Comparison of ENCODE assay signal across 20 cellular contexts in genomic region chr7:128921866-128922440, GRCh38. TPM values are rescaled to one million over a fixed set of nuclear protein-coding genes. Genes with fewer than 3 reads are reported as not detected.
DNase-seq lines count a peak whose midpoint lies in the region; ATAC-seq, FAIRE-seq and TF ChIP-seq lines count a peak whose summit lies in the region.
"Had no signal": no experiment of that assay in that cellular context is flagged by ENCODE, and none has a peak within 500 bp of the region (broad histone marks: within the 10 kb centered on the region; RNA-seq: fewer than 3 reads in every experiment).

No MANE protein-coding gene starts in this region.

- no peak overlapping the region for H2AFZ ChIP-seq in H1 (ENCODE audit: low read length)

- no peaks in the 10 kb centered on the region for H3K23me2 ChIP-seq in H1 (ENCODE audit: low read depth, low read length)

- no peak overlapping the region for H3K56ac ChIP-seq in H1 (replicated peaks; ENCODE audit: insufficient read length, low read depth, low read length)

- H3K79me1 ChIP-seq in H1 (ENCODE audit: low read depth, low read length) = no peaks in the 10 kb centered on the region

- no peak overlapping the region for H3K4me2 ChIP-seq in H1 (ENCODE audit: insufficient read depth in 1 of 2, low read depth in 2 of 2, low read length in 2 of 2)

- H4K20me1 ChIP-seq in H1 (replicated peaks in 1 of 2; ENCODE audit: control insufficient read depth in 1 of 2, insufficient read depth in 2 of 2, low read length in 2 of 2) = peaks cover 0 to 1% of the 10 kb centered on the region in 2 experiments

- no peak overlapping the region for H2BK12ac ChIP-seq in H1 (ENCODE audit: low read depth, low read length)

- H2BK120ac ChIP-seq in H1 (replicated peaks; ENCODE audit: low read depth, low read length) = no peak overlapping the region

- H3K14ac ChIP-seq in H1 (ENCODE audit: insufficient read length) = no peak overlapping the region

- TF ChIP-seq POLR2A in H1 (IDR thresholded peaks at IDR 0.05; ENCODE audit: control extremely low read depth in 1 of 2, low read depth in 2 of 2, low read length in 2 of 2) = no peak
- no peak for TF ChIP-seq POLR2A in spleen (IDR thresholded peaks at IDR 0.05)

- no peak overlapping the region for H3K18ac ChIP-seq in H1 (ENCODE audit: extremely low read depth, low read length)

- no peak for FAIRE-seq in H1 (lab: Jason Lieb, UNC)
- FAIRE-seq: GM12878, HepG2 had no signal

- no peak overlapping the region for H3K27ac ChIP-seq in H1 (ENCODE audit: low read depth, low read length)
- no peak overlapping the region for H3K27ac ChIP-seq in spleen

- no peaks in the 10 kb centered on the region for H3K36me3 ChIP-seq in H7 (replicated peaks; ENCODE audit: control insufficient read depth, insufficient read depth, low read length)
- no peaks in the 10 kb centered on the region for H3K36me3 ChIP-seq in H1 (ENCODE audit: control insufficient read depth in 2 of 4, insufficient read depth in 4 of 4, low read length in 3 of 4)
- H3K36me3 ChIP-seq in spleen = no peaks in the 10 kb centered on the region
- H3K36me3 ChIP-seq: MG63 had no signal

- H4K8ac ChIP-seq in H1 (ENCODE audit: extremely low read depth, insufficient read depth, low read length) = no peak overlapping the region

- no peaks in the 10 kb centered on the region for H3K4me1 Mint-ChIP-seq in activated T-cell treated with anti-CD3 and anti-CD28 coated beads, Interleukin-2, amount 50 U/mL, for 72 hours (ENCODE audit: low read depth)

- DNase-seq in activated T-cell treated with anti-CD3 and anti-CD28 coated beads, Interleukin-2, amount 50 U/mL, for 1 hour = peak; percentile 2
- DNase-seq in activated T-cell treated with anti-CD3 and anti-CD28 coated beads, Interleukin-2, amount 50 U/mL, for 72 hours = no peak
- DNase-seq in H7 (peak; percentile 75), H1 (ENCODE audit: low read depth in 1 of 2, low spot score in 2 of 2) (peak in 1 of 2 experiments; percentile 44), spleen (peak; percentile 41)
- DNase-seq: Calu3; CD4-positive, alpha-beta T cell; DMS79; MG63; NCI-H1092 treated with DMSO at 0.1 percent for 48 hours; NCI-H1694; NCI-H446 treated with DMSO at 0.1 percent for 48 hours; NCI-H748 treated with DMSO at 0.1 percent for 48 hours; SIG-M5 had no signal

- TF ChIP-seq CTCF in H1 (IDR thresholded peaks at IDR 0.05; ENCODE audit: control extremely low read depth in 1 of 3, insufficient read depth in 1 of 3, low read depth in 1 of 3, low read length in 3 of 3) (no peak), spleen (IDR thresholded peaks at IDR 0.05 in 8 of 11, conservative IDR thresholded peaks at IDR 0.05 in 3 of 11) (no peak)

- H2BK20ac ChIP-seq in H1 (ENCODE audit: low read length) = 0 out of 2 replicates have a peak overlapping the region, but pooled peaks have one; percentile 32

- no peak overlapping the region for H2AK5ac ChIP-seq in H1 (ENCODE audit: low read depth, low read length)

- no peak for TF ChIP-seq RAD21 in H1 (IDR thresholded peaks at IDR 0.05 in 1 of 2, conservative IDR thresholded peaks at IDR 0.05 in 1 of 2; ENCODE audit: low read depth in 2 of 2, low read length in 2 of 2)

- no peak overlapping the region for H3K4me3 ChIP-seq in H7 (ENCODE audit: insufficient read depth, low read depth, low read length)
- no peak overlapping the region for H3K4me3 ChIP-seq in H1 (ENCODE audit: extremely low read depth in 1 of 4, insufficient read depth in 2 of 4, low read depth in 3 of 4, low read length in 4 of 4)
- H3K4me3 ChIP-seq in spleen = no peak overlapping the region
- H3K4me3 ChIP-seq: GM12878, MG63 had no signal

- H3K9me3 ChIP-seq in H1 (ENCODE audit: insufficient read depth in 2 of 2, low read depth in 1 of 2, low read length in 1 of 2) (no peaks in the 10 kb centered on the region), spleen (no peaks in the 10 kb centered on the region)
- H3K9me3 ChIP-seq: MG63 had no signal

- H3K9me3 Mint-ChIP-seq in activated T-cell treated with anti-CD3 and anti-CD28 coated beads, Interleukin-2, amount 50 U/mL, for 72 hours = no peaks in the 10 kb centered on the region
- H3K9me3 Mint-ChIP-seq: CD4-positive, alpha-beta T cell had no signal

- no peak overlapping the region for H4K91ac ChIP-seq in H1 (replicated peaks; ENCODE audit: insufficient read length, low read length)

- intact Hi-C loops in spleen (cut with DNase I; ENCODE audit: low total_unique reads) = no loop called here

- H3K79me2 ChIP-seq in H1 (ENCODE audit: control insufficient read depth in 1 of 2, insufficient read depth in 2 of 2, low read length in 2 of 2) = no peaks in the 10 kb centered on the region

- H3K9ac ChIP-seq in H1 (replicated peaks in 1 of 4; ENCODE audit: extremely low read depth in 1 of 4, low read depth in 3 of 4, low read length in 3 of 4) = no peak overlapping the region

- H3K4me3 Mint-ChIP-seq in activated T-cell treated with anti-CD3 and anti-CD28 coated beads, Interleukin-2, amount 50 U/mL, for 72 hours = no peak overlapping the region
- H3K4me3 Mint-ChIP-seq: CD4-positive, alpha-beta T cell had no signal

- no peak overlapping the region for H4K5ac ChIP-seq in H1 (ENCODE audit: insufficient read length, low read depth, low read length)

- ATAC-seq in activated T-cell treated with anti-CD3 and anti-CD28 coated beads, Interleukin-2, amount 50 U/mL, for 72 hours (replicated peaks in 1 of 2) = no peak
- ATAC-seq in HG02588 (IDR thresholded peaks at IDR 0.05; ENCODE audit: unreplicated experiment) (no peak), HG03442 (IDR thresholded peaks at IDR 0.05; ENCODE audit: unreplicated experiment) (no peak)
- ATAC-seq: GM12878, Panc1 had no signal

- H3K27ac Mint-ChIP-seq in activated T-cell treated with anti-CD3 and anti-CD28 coated beads, Interleukin-2, amount 50 U/mL, for 72 hours = no peak overlapping the region
- H3K27ac Mint-ChIP-seq: CD4-positive, alpha-beta T cell had no signal

- CTCF ChIA-PET in H1 (lab: Charles Lee; ENCODE audit: partially characterized antibody) = interaction anchor here (0.7 to 4.5 kb wide), 17 partner anchors 8 to 461 kb away, joined by 3 to 32 read pairs (median 4); partner anchors contain the start of gene IRF5

- H3K4ac ChIP-seq in H1 (replicated peaks; ENCODE audit: insufficient read length, low read depth, low read length) = no peak overlapping the region

- no peak overlapping the region for H3K23ac ChIP-seq in H1 (ENCODE audit: insufficient read length)

- no peaks in the 10 kb centered on the region for H3K36me3 Mint-ChIP-seq in activated T-cell treated with anti-CD3 and anti-CD28 coated beads, Interleukin-2, amount 50 U/mL, for 72 hours (ENCODE audit: insufficient read depth in 2 of 2)

- no peak overlapping the region for H2BK15ac ChIP-seq in H1 (ENCODE audit: low read length)

- no peak overlapping the region for H2BK5ac ChIP-seq in H1 (ENCODE audit: low read depth, low read length)

- H3K4me1 ChIP-seq in H1 (replicated peaks in 1 of 4; ENCODE audit: control insufficient read depth in 3 of 4, insufficient read depth in 4 of 4, low read length in 3 of 4) (peaks cover 2 to 3% (median 2%) of the 10 kb centered on the region in 4 experiments; a peak in 3 of 7 replicates), spleen (no peaks in the 10 kb centered on the region)

- H3K27me3 ChIP-seq in H7 (ENCODE audit: control insufficient read depth, insufficient read depth, low read length) = peaks cover 1% of the 10 kb centered on the region; the same call in 1 of the 2 replicates
- peaks cover 2 to 7% (median 6%) of the 10 kb centered on the region in 4 experiments; a peak in 6 of 7 replicates for H3K27me3 ChIP-seq in H1 (replicated peaks in 1 of 4; ENCODE audit: control insufficient read depth in 3 of 4, extremely low read depth in 1 of 4, insufficient read depth in 3 of 4, low read length in 3 of 4)
- peaks cover 0 to 44% (median 0%) of the 10 kb centered on the region in 7 donors for H3K27me3 ChIP-seq in spleen (replicated peaks in 1 of 7)
- H3K27me3 ChIP-seq: MG63 had no signal

- POLR2A ChIA-PET in H1 (lab: Charles Lee; ENCODE audit: partially characterized antibody) = interaction anchor here (1.7 to 2.5 kb wide), 3 partner anchors 10 to 12 kb away, joined by 3 to 8 read pairs (median 6); no protein-coding TSS in a partner anchor

- WGBS in H1 (ENCODE audit: extremely low coverage in 1 of 2, insufficient coverage in 1 of 2, insufficient read length in 1 of 2, insufficient replicate concordance in 2 of 2, low coverage in 1 of 2, low lambda C conversion rate in 2 of 2, missing lambda C conversion rate in 1 of 2), 2 experiments = 84% methylated on average over 9 of the region's 9 CpGs; no CpG with 5 or more reads in 1 of the 2 experiments
- 70 to 79% (median 73%) methylated on average over 9 of the region's 9 CpGs for WGBS in spleen, 5 donors

- TF ChIP-seq EP300 in H1 (IDR thresholded peaks at IDR 0.05; ENCODE audit: borderline replicate concordance in 1 of 2, low read depth in 2 of 2, low read length in 2 of 2) = no peak

- peaks cover 48% of the 10 kb centered on the region for H3K27me3 Mint-ChIP-seq in activated T-cell treated with anti-CD3 and anti-CD28 coated beads, Interleukin-2, amount 50 U/mL, for 72 hours (ENCODE audit: low read depth)

RNA-seq across cellular contexts. Expression of gene KCP, which starts 11.4 kb away (rescaled TPM):
- total RNA-seq in activated T-cell treated with anti-CD3 and anti-CD28 coated beads, Interleukin-2, amount 50 U/mL, for 72 hours = under 1 TPM in 1 of 2 donors, not detected in 1; 0.21 TPM
- total RNA-seq in H7 (2014; rRNA removed; shearing (Covaris generic)) = 2.5 and 3.4 TPM in 2 replicates
- total RNA-seq in H1 (2021; fragmentation: NEBNext Ultra II Directional; extraction: Animal tissue kit (Norgen Biotek cat#: 25700)) = 1.8 and 2.0 TPM in 2 replicates
- polyA plus RNA-seq in H1 (2011; rRNA removed) = 1.3 and 2.1 TPM in 2 replicates
- polyA plus RNA-seq in H1 (2011; cell fraction: cytosol; rRNA removed) = 1.6 TPM
- polyA plus RNA-seq in H1 (2011; cell fraction: nucleus; rRNA removed) = 8.1 TPM
- polyA plus RNA-seq in H1 (2012, experiment 1 of 2) = 1.1 to 2.3 TPM (median 1.6 TPM) in 4 replicates
- polyA plus RNA-seq in H1 (2012, experiment 2 of 2) = 0.51 TPM
- polyA plus RNA-seq in H1 (2013, experiment 1 of 2) = 1.8 TPM
- 1.5 TPM for polyA plus RNA-seq in H1 (2013, experiment 2 of 2)
- polyA minus RNA-seq in H1 (2011; rRNA and poly(A)+ RNA removed) = 1.1 and 1.4 TPM in 2 replicates
- polyA minus RNA-seq in H1 (2011; cell fraction: cytosol; rRNA and poly(A)+ RNA removed) = 0.59 TPM
- 4.3 TPM for polyA minus RNA-seq in H1 (2011; cell fraction: nucleus; rRNA and poly(A)+ RNA removed)
- under 1 TPM; 0.14 to 0.89 (median 0.72) TPM for total RNA-seq in spleen
- polyA plus RNA-seq in spleen = 1 to 10 TPM in 1 of 3 donors, under 1 TPM in 2; 0.06 to 2.1 (median 0.35) TPM

RNA-seq across cellular contexts. Expression of gene IRF5, which starts 15.8 kb away (rescaled TPM):
- total RNA-seq in activated T-cell treated with anti-CD3 and anti-CD28 coated beads, Interleukin-2, amount 50 U/mL, for 72 hours = 10 to 100 TPM; 23.1 to 30.3 TPM
- total RNA-seq in H7 (2014; rRNA removed; shearing (Covaris generic)) = 0.48 and 0.62 TPM in 2 replicates
- 0.28 and 0.75 TPM in 2 replicates for total RNA-seq in H1 (2021; fragmentation: NEBNext Ultra II Directional; extraction: Animal tissue kit (Norgen Biotek cat#: 25700))
- polyA plus RNA-seq in H1 (2011; rRNA removed) (1.1 and 1.5 TPM in 2 replicates), spleen (10 to 100 TPM; 26.2 to 41.8 (median 41.5) TPM)
- 1.5 TPM for polyA plus RNA-seq in H1 (2011; cell fraction: cytosol; rRNA removed)
- polyA plus RNA-seq in H1 (2011; cell fraction: nucleus; rRNA removed) = 2.5 TPM
- 0.93 to 1.4 TPM (median 1.2 TPM) in 4 replicates for polyA plus RNA-seq in H1 (2012, experiment 1 of 2)
- 1.7 TPM for polyA plus RNA-seq in H1 (2012, experiment 2 of 2)
- polyA plus RNA-seq in H1 (2013, experiment 1 of 2) = 0.55 TPM
- polyA plus RNA-seq in H1 (2013, experiment 2 of 2) = 0.44 TPM
- polyA minus RNA-seq in H1 (2011; rRNA and poly(A)+ RNA removed) = 0.83 and 1.8 TPM in 2 replicates
- polyA minus RNA-seq in H1 (2011; cell fraction: cytosol; rRNA and poly(A)+ RNA removed) = 1.2 TPM
- 1.1 TPM for polyA minus RNA-seq in H1 (2011; cell fraction: nucleus; rRNA and poly(A)+ RNA removed)
- total RNA-seq in spleen = 10 to 100 TPM; 34.7 to 56.3 (median 48.2) TPM
- total RNA-seq: G401 had no signal

RNA-seq across cellular contexts. Expression of gene ATP6V1F, which starts 59.3 kb away (rescaled TPM):
- total RNA-seq in activated T-cell treated with anti-CD3 and anti-CD28 coated beads, Interleukin-2, amount 50 U/mL, for 72 hours = 10 to 100 TPM; 68.3 to 73.3 TPM
- 93.5 and 120 TPM in 2 replicates for total RNA-seq in H7 (2014; rRNA removed; shearing (Covaris generic))
- total RNA-seq in H1 (2021; fragmentation: NEBNext Ultra II Directional; extraction: Animal tissue kit (Norgen Biotek cat#: 25700)) = 104 TPM in 2 replicates
- polyA plus RNA-seq in H1 (2011; rRNA removed) (318 and 344 TPM in 2 replicates), spleen (100 to 1,000 TPM; 205 to 285 (median 262) TPM)
- polyA plus RNA-seq in H1 (2011; cell fraction: cytosol; rRNA removed) = 227 TPM
- polyA plus RNA-seq in H1 (2011; cell fraction: nucleus; rRNA removed) = 147 TPM
- 165 to 195 TPM (median 180 TPM) in 4 replicates for polyA plus RNA-seq in H1 (2012, experiment 1 of 2)
- polyA plus RNA-seq in H1 (2012, experiment 2 of 2) = 412 TPM
- polyA plus RNA-seq in H1 (2013, experiment 1 of 2) = 164 TPM
- polyA plus RNA-seq in H1 (2013, experiment 2 of 2) = 168 TPM
- 36.9 and 39.0 TPM in 2 replicates for polyA minus RNA-seq in H1 (2011; rRNA and poly(A)+ RNA removed)
- polyA minus RNA-seq in H1 (2011; cell fraction: cytosol; rRNA and poly(A)+ RNA removed) = 25.6 TPM
- 35.3 TPM for polyA minus RNA-seq in H1 (2011; cell fraction: nucleus; rRNA and poly(A)+ RNA removed)
- 10 to 100 TPM; 78.3 to 95.5 (median 84.5) TPM for total RNA-seq in spleen

Comparison
In these comparisons a context has a peak if more than half of its experiments do, and no peak if none do; other contexts are left out.
1. DNase-seq: peak in activated T-cell treated with anti-CD3 and anti-CD28 coated beads, Interleukin-2, amount 50 U/mL, for 1 hour (single experiment), H7 (single experiment) and spleen (single experiment); none in activated T-cell treated with anti-CD3 and anti-CD28 coated beads, Interleukin-2, amount 50 U/mL, for 72 hours (0 of 2).
2. RNA of gene IRF5, which starts 15.8 kb away (total RNA-seq): 34.7 to 56.3 TPM in spleen and 23.1 to 30.3 TPM in activated T-cell treated with anti-CD3 and anti-CD28 coated beads, Interleukin-2, amount 50 U/mL, for 72 hours; 0.48 to 0.62 TPM in H7 and 0.28 to 0.75 TPM in H1; every median in the first group is over 10 times any median in the second.